8 cellular contexts compared by ENCODE assay signal in genomic region chr3:41961750-41962679, GRCh38. TPM values are rescaled to one million over a fixed set of nuclear protein-coding genes. Genes with fewer than 3 reads are reported as not detected.
DNase-seq lines count a peak whose midpoint lies in the region; ATAC-seq and TF ChIP-seq lines count a peak whose summit lies in the region.

TSS of gene ULK4 (minus strand) at chr3:41962103. CDS start at chr3:41954759, 7,344 bp downstream.

- peak within 1 kb of the TSS; percentile 82 to 98 (median 93) for H3K4me2 ChIP-seq in BLaER1 treated with 17β-estradiol and CSF1 and Interleukin-3, amounts not matched to agents 10 nM and 100 nM

- H3K27ac ChIP-seq in BLaER1 treated with 17β-estradiol and CSF1 and Interleukin-3, amounts not matched to agents 10 nM and 100 nM = peak within 1 kb of the TSS; percentile 79 to 95 (median 89)
- H3K27ac ChIP-seq in left lung = peak within 1 kb of the TSS; percentile 75 to 89

- no peaks in the 10 kb centered on the region for H3K27me3 Mint-ChIP-seq in dendritic cell treated with granulocyte-macrophage colony-stimulating factor and Interleukin-4, amounts not matched to agents 40 ng/mL and 50 ng/mL, for 4 days

- H3K36me3 ChIP-seq in BLaER1 treated with 17β-estradiol and CSF1 and Interleukin-3, amounts not matched to agents 10 nM and 100 nM = peaks cover 0 to 4% (median 0%) of the 10 kb centered on the region in 11 experiments; a peak in 1 of 22 replicates
- H3K36me3 ChIP-seq in left lung = no peaks in the 10 kb centered on the region

- ATAC-seq in GM19351 (IDR thresholded peaks at IDR 0.05; ENCODE audit: unreplicated experiment) (peak; percentile 87), HG03521 (IDR thresholded peaks at IDR 0.05; ENCODE audit: unreplicated experiment) (peak; percentile 91), left lung (peak; percentile 98)

- no peaks in the 10 kb centered on the region for H3K9me3 ChIP-seq in BLaER1 treated with 17β-estradiol and CSF1 and Interleukin-3, amounts not matched to agents 10 nM and 100 nM (replicated peaks in 1 of 11)
- no peaks in the 10 kb centered on the region for H3K9me3 ChIP-seq in left lung

- no peaks in the 10 kb centered on the region for H3K9me3 Mint-ChIP-seq in dendritic cell treated with granulocyte-macrophage colony-stimulating factor and Interleukin-4, amounts not matched to agents 40 ng/mL and 50 ng/mL, for 4 days

- no peaks in the 10 kb centered on the region for H3K27me3 ChIP-seq in BLaER1 treated with 17β-estradiol and CSF1 and Interleukin-3, amounts not matched to agents 10 nM and 100 nM
- no peaks in the 10 kb centered on the region for H3K27me3 ChIP-seq in left lung

- H3K36me3 Mint-ChIP-seq in dendritic cell treated with granulocyte-macrophage colony-stimulating factor and Interleukin-4, amounts not matched to agents 40 ng/mL and 50 ng/mL, for 4 days (ENCODE audit: low read depth) = peaks cover 10% of the 10 kb centered on the region

- peak within 1 kb of the TSS; percentile 100 for H3K4me3 Mint-ChIP-seq in dendritic cell treated with granulocyte-macrophage colony-stimulating factor and Interleukin-4, amounts not matched to agents 40 ng/mL and 50 ng/mL, for 4 days

- H3K4me1 ChIP-seq in BLaER1 treated with 17β-estradiol and CSF1 and Interleukin-3, amounts not matched to agents 10 nM and 100 nM = peaks cover 13 to 26% (median 20%) of the 10 kb centered on the region in 10 experiments
- H3K4me1 ChIP-seq in left lung = peaks cover 11 to 17% of the 10 kb centered on the region in 2 donors

- H3K9ac ChIP-seq in BLaER1 treated with 17β-estradiol and CSF1 and Interleukin-3, amounts not matched to agents 10 nM and 100 nM = peak within 1 kb of the TSS; percentile 79 to 93 (median 86)

- peak within 1 kb of the TSS; percentile 97 for H3K27ac Mint-ChIP-seq in dendritic cell treated with granulocyte-macrophage colony-stimulating factor and Interleukin-4, amounts not matched to agents 40 ng/mL and 50 ng/mL, for 4 days

- peaks cover 23% of the 10 kb centered on the region for H3K4me1 Mint-ChIP-seq in dendritic cell treated with granulocyte-macrophage colony-stimulating factor and Interleukin-4, amounts not matched to agents 40 ng/mL and 50 ng/mL, for 4 days (ENCODE audit: low read depth)

- peak within 1 kb of the TSS; percentile 72 to 97 (median 84) for H3K4me3 ChIP-seq in BLaER1 treated with 17β-estradiol and CSF1 and Interleukin-3, amounts not matched to agents 10 nM and 100 nM
- H3K4me3 ChIP-seq in left lung = peak within 1 kb of the TSS; percentile 93 to 94

- intact Hi-C loops in dendritic cell treated with granulocyte-macrophage colony-stimulating factor and Interleukin-4, amounts not matched to agents 40 ng/mL and 50 ng/mL, for 4 days (cut with micrococcal nuclease) = loop anchor here (1.0 to 5.0 kb wide), 5 partner anchors 51 to 1655 kb away; partner anchors contain the start of genes EIF1B and NKTR
- intact Hi-C loops in left lung (cut with DNase I) = no loop called here

- DNase-seq in NCI-H748 (lab: John Stamatoyannopoulos, UW; ENCODE audit: unreplicated experiment) (peak; percentile 99), left lung (peak; percentile 98 to 99)
- peak; percentile 83 to 94 for DNase-seq in activated CD4-positive, alpha-beta T cell treated with anti-CD3 and anti-CD28 coated beads, Interleukin-2, amount 50 U/mL, for 24 hours (ENCODE audit: low read depth in 1 of 2, low spot score in 1 of 2)
- DNase-seq in stimulated activated CD4-positive, alpha-beta T cell treated with anti-CD3 and anti-CD28 coated beads, Interleukin-2, amount 100 ng/mL, for 48 hours = peak; percentile 84 to 87

- no peaks in the 10 kb centered on the region; a peak in 1 of 22 replicates for H4K20me1 ChIP-seq in BLaER1 treated with 17β-estradiol and CSF1 and Interleukin-3, amounts not matched to agents 10 nM and 100 nM

- TF ChIP-seq CTCF in left lung (IDR thresholded peaks at IDR 0.05) = no peak

RNA-seq across cellular contexts. Expression of gene ULK4, which starts in this region (rescaled TPM):
- total RNA-seq in left lung = 10 to 100 TPM; 11.4 to 12.1 TPM

Comparison
In these comparisons a context has a peak if more than half of its experiments do, and no peak if none do; other contexts are left out.
1. Peak in every context shown above with its lines: DNase-seq, ATAC-seq, H3K4me3 ChIP-seq and H3K27ac ChIP-seq.